ENCODE assay signal across 1 cellular context in the genomic region with DNA sequence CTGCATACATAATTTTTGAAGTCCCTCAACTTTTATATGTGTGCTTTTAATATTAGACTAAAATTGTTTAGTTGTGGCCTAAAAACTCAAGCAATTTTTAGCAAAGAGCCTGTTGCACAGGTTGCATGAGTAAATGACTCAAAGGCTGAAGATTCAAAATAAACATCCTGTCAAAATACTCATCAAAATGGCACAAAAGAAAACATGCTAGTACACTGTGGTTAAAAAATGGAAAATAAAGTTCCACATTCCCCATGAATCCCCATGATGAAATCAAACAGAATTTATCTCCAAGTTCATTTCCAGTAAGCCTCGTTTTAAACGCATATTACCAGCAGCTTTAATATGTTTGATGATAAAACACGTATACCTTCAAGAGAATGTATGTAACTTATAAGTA.
A peak's percentile ranks its signal among the peaks of the same experiment; 100 is the strongest.
TF ChIP-seq lines count a peak whose summit lies in the region.

No MANE protein-coding gene starts in this region.

TF ChIP-seq in A549, 52 proteins besides CTCF, POLR2A, EP300 and RAD21:
- TF ChIP-seq MAZ (IDR thresholded peaks at IDR 0.05; ENCODE audit: borderline replicate concordance, low read depth, low read length) (no peak), RNF2 (IDR thresholded peaks at IDR 0.05; ENCODE audit: borderline replicate concordance, low read depth) (no peak), RARB (CRISPR knock-in tag; IDR thresholded peaks at IDR 0.05) (no peak), JUNB (IDR thresholded peaks at IDR 0.05) (peak; percentile 22; the same call in 1 of the 2 replicates), GATA3 (IDR thresholded peaks at IDR 0.05; ENCODE audit: borderline replicate concordance) (no peak; the same call in 1 of the 2 replicates), HOXA7 (CRISPR knock-in tag; IDR thresholded peaks at IDR 0.05) (no peak), MYC (IDR thresholded peaks at IDR 0.05; ENCODE audit: borderline replicate concordance, low read length) (no peak), POLR2AphosphoS2 (conservative IDR thresholded peaks at IDR 0.05; ENCODE audit: low read length) (no peak), CBX8 (IDR thresholded peaks at IDR 0.05) (no peak), TP53 (CRISPR knock-in tag; IDR thresholded peaks at IDR 0.05) (no peak), ESRRA (IDR thresholded peaks at IDR 0.05; ENCODE audit: borderline replicate concordance, low read length) (no peak), USF2 (IDR thresholded peaks at IDR 0.05) (no peak), FOSL2 (IDR thresholded peaks at IDR 0.05) (no peak), FOSL2 (CRISPR knock-in tag; IDR thresholded peaks at IDR 0.05) (peak; percentile 32; the same call in 1 of the 2 replicates), ZSCAN20 (CRISPR knock-in tag; IDR thresholded peaks at IDR 0.05) (no peak), NFE2L2 (conservative IDR thresholded peaks at IDR 0.05; ENCODE audit: low read length) (no peak), SMC3 (IDR thresholded peaks at IDR 0.05) (no peak), CEBPB (IDR thresholded peaks at IDR 0.05) (peak in 1 of 2 experiments; percentile 8; a peak in 1 of 4 replicates)
- TF ChIP-seq, protein P1, sequence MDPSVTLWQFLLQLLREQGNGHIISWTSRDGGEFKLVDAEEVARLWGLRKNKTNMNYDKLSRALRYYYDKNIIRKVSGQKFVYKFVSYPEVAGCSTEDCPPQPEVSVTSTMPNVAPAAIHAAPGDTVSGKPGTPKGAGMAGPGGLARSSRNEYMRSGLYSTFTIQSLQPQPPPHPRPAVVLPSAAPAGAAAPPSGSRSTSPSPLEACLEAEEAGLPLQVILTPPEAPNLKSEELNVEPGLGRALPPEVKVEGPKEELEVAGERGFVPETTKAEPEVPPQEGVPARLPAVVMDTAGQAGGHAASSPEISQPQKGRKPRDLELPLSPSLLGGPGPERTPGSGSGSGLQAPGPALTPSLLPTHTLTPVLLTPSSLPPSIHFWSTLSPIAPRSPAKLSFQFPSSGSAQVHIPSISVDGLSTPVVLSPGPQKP (IDR thresholded peaks at IDR 0.05; ENCODE audit: low read depth, low read length), result no peak
- TF ChIP-seq, protein P2, sequence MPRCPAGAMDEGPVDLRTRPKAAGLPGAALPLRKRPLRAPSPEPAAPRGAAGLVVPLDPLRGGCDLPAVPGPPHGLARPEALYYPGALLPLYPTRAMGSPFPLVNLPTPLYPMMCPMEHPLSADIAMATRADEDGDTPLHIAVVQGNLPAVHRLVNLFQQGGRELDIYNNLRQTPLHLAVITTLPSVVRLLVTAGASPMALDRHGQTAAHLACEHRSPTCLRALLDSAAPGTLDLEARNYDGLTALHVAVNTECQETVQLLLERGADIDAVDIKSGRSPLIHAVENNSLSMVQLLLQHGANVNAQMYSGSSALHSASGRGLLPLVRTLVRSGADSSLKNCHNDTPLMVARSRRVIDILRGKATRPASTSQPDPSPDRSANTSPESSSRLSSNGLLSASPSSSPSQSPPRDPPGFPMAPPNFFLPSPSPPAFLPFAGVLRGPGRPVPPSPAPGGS (IDR thresholded peaks at IDR 0.05), result no peak
